22 cellular contexts compared by ENCODE assay signal in the genomic region with DNA sequence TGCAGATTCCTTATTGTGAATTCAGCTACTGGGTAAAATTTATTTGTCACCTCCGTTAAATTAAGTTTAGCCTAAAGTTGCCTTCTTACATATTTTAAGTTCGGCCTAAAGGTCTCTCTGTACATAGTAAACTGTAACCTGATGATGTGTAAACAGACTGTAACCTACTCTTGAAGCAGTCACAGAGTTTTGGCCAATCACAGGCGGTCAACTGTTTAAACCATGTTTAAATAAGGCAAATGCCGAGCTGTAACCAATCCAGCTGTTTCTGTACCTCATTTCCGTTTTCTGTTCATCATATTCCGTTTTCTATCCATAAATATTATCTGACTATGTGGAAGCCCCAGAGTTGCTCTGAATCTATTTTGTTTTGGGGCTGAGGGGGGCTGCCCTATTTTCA. TPM values are rescaled to one million over a fixed set of nuclear protein-coding genes. Genes with fewer than 3 reads are reported as not detected.
"Had no signal": no experiment of that assay in that cellular context is flagged by ENCODE, and none has a peak within 500 bp of the region (broad histone marks: within the 10 kb centered on the region; RNA-seq: fewer than 3 reads in every experiment).

No MANE protein-coding gene starts in this region.

- H3K4me1 ChIP-seq: uterus had no signal

- H3K4me2 ChIP-seq: smooth muscle cell had no signal

- H3K27me3 ChIP-seq: ovary, right atrium auricular region, right lobe of liver, uterus had no signal

- H3K9me3 ChIP-seq: left ventricle myocardium inferior, mucosa of descending colon, ovary, right atrium auricular region, right lobe of liver, uterus had no signal

- H3K27ac ChIP-seq: left ventricle myocardium inferior, ovary, right lobe of liver, tibial nerve had no signal

- H3K4me3 ChIP-seq: left ventricle myocardium inferior, lung, mucosa of descending colon, ovary, right atrium auricular region, right lobe of liver, smooth muscle cell, tibial nerve, uterus had no signal

- ATAC-seq: mucosa of descending colon; naive thymus-derived CD4-positive, alpha-beta T cell; natural killer cell treated with Interleukin-12 subunit alpha and Interleukin-12 subunit beta and Interleukin-15 and Interleukin-18, amount 100 ng/mL, for 72 hours; right lobe of liver; stimulated activated memory B cell treated with anti-CD40 and anti-IgM and Interleukin-4, amounts not matched to agents 10 μg/mL and 1 μg/mL and 100 μg/mL, for 72 hours; stimulated activated naive CD8-positive, alpha-beta T cell treated with anti-CD3 and anti-CD28 coated beads, Interleukin-15, amount 100 ng/mL, for 72 hours had no signal

- H3K36me3 ChIP-seq: left ventricle myocardium inferior, ovary, right atrium auricular region, right lobe of liver, tibial nerve, uterus had no signal

- DNase-seq: islet precursor cell; left ventricle myocardium inferior; midbrain; mucosa of descending colon; naive thymus-derived CD4-positive, alpha-beta T cell; ovary; right lobe of liver; stimulated activated CD4-positive, alpha-beta T cell treated with anti-CD3 and anti-CD28 coated beads, Interleukin-1b, Interleukin-23, amount 100 ng/mL, for 48 hours; stimulated activated CD4-positive, alpha-beta T cell treated with anti-CD3 and anti-CD28 coated beads, Interleukin-2, amount 100 ng/mL, for 48 hours; stimulated activated CD4-positive, alpha-beta T cell treated with anti-CD3 and anti-CD28 coated beads, Interleukin-4, amount 100 ng/mL, for 4 hours; stimulated activated CD8-positive, alpha-beta memory T cell treated with anti-CD3 and anti-CD28 coated beads, Interleukin-4, amount 100 ng/mL, for 48 hours; stimulated activated naive CD4-positive, alpha-beta T cell treated with Interleukin-2 at 50 U/mL for 16 hours; stimulated activated naive CD8-positive, alpha-beta T cell treated with anti-CD3 and anti-CD28 coated beads, Interleukin-15, amount 100 ng/mL, for 72 hours; substantia nigra; uterus had no signal

RNA-seq across cellular contexts. Expression of gene ADAMTSL3, which starts 2.4 kb away (rescaled TPM):
- total RNA-seq: naive thymus-derived CD4-positive, alpha-beta T cell; natural killer cell treated with Interleukin-12 subunit alpha and Interleukin-12 subunit beta and Interleukin-15 and Interleukin-18, amount 100 ng/mL, for 72 hours; pulmonary artery endothelial cell had no signal
- polyA plus RNA-seq: naive thymus-derived CD4-positive, alpha-beta T cell had no signal
